ENCODE assay signal across 20 cellular contexts in genomic region chr1:33390550-33390949, GRCh38. TPM values are rescaled to one million over a fixed set of nuclear protein-coding genes. Genes with fewer than 3 reads are reported as not detected.
DNase-seq lines count a peak whose midpoint lies in the region; ATAC-seq and TF ChIP-seq lines count a peak whose summit lies in the region.
"Had no signal": no experiment of that assay in that cellular context is flagged by ENCODE, and none has a peak within 500 bp of the region (broad histone marks: within the 10 kb centered on the region; RNA-seq: fewer than 3 reads in every experiment).

No MANE protein-coding gene starts in this region.

- H3K9me3 Mint-ChIP-seq in HFFc6 (no peaks in the 10 kb centered on the region), chondrocyte (ENCODE audit: low read depth) (peaks cover 3% of the 10 kb centered on the region)
- H3K9me3 Mint-ChIP-seq in activated T-cell treated with anti-CD3 and anti-CD28 coated beads, Interleukin-2, amount 50 U/mL, for 4 hours = no peaks in the 10 kb centered on the region
- H3K9me3 Mint-ChIP-seq: IgD-negative memory B cell, memory B cell had no signal

- TF ChIP-seq POLR2A in suprapubic skin (IDR thresholded peaks at IDR 0.05) (no peak), Peyer's patch (IDR thresholded peaks at IDR 0.05) (no peak)

- H3K27me3 ChIP-seq in suprapubic skin = no peaks in the 10 kb centered on the region
- no peaks in the 10 kb centered on the region for H3K27me3 ChIP-seq in Peyer's patch
- H3K27me3 ChIP-seq: adrenal gland, heart left ventricle, vagina had no signal

- peaks cover 92% of the 10 kb centered on the region for H3K4me1 Mint-ChIP-seq in HFFc6 (ENCODE audit: low read depth)
- peaks cover 44% of the 10 kb centered on the region for H3K4me1 Mint-ChIP-seq in chondrocyte (ENCODE audit: low read depth)
- no peaks in the 10 kb centered on the region for H3K4me1 Mint-ChIP-seq in activated T-cell treated with anti-CD3 and anti-CD28 coated beads, Interleukin-2, amount 50 U/mL, for 4 hours (ENCODE audit: low read depth)
- H3K4me1 Mint-ChIP-seq: activated CD4-positive, alpha-beta T cell treated with anti-CD3 and anti-CD28 coated beads for 36 hours; activated CD8-positive, alpha-beta memory T cell treated with anti-CD3 and anti-CD28 coated beads, Interleukin-2, amount 10 ng/mL, durations not matched to agents 7 days and 5 days; memory B cell had no signal

- no peak for ATAC-seq in activated T-cell treated with anti-CD3 and anti-CD28 coated beads, Interleukin-2, amount 50 U/mL, for 4 hours
- ATAC-seq: activated CD4-positive, alpha-beta T cell treated with anti-CD3 and anti-CD28 coated beads for 36 hours; activated CD8-positive, alpha-beta memory T cell treated with anti-CD3 and anti-CD28 coated beads, Interleukin-2, amount 10 ng/mL, durations not matched to agents 7 days and 5 days; heart left ventricle had no signal

- WGBS in suprapubic skin = 83% methylated on average over 2 of the region's 2 CpGs

- H3K36me3 ChIP-seq in suprapubic skin (no peaks in the 10 kb centered on the region), Peyer's patch (no peaks in the 10 kb centered on the region)
- H3K36me3 ChIP-seq: adrenal gland, heart left ventricle, vagina had no signal

- H3K4me1 ChIP-seq in suprapubic skin (peaks cover 7% of the 10 kb centered on the region), Peyer's patch (peaks cover 0 to 12% (median 0%) of the 10 kb centered on the region in 4 donors)

- POLR2A ChIA-PET in AG04449 (lab: Yijun Ruan, JAX) = no interaction called here

- peaks cover 12% of the 10 kb centered on the region for H3K36me3 Mint-ChIP-seq in HFFc6 (ENCODE audit: low read depth)
- no peaks in the 10 kb centered on the region for H3K36me3 Mint-ChIP-seq in chondrocyte (ENCODE audit: low read depth)
- no peaks in the 10 kb centered on the region for H3K36me3 Mint-ChIP-seq in activated T-cell treated with anti-CD3 and anti-CD28 coated beads, Interleukin-2, amount 50 U/mL, for 4 hours (ENCODE audit: insufficient read depth)
- H3K36me3 Mint-ChIP-seq: activated CD8-positive, alpha-beta memory T cell treated with anti-CD3 and anti-CD28 coated beads, Interleukin-2, amount 10 ng/mL, durations not matched to agents 7 days and 5 days; IgD-negative memory B cell; memory B cell had no signal

- TF ChIP-seq EP300 in suprapubic skin (IDR thresholded peaks at IDR 0.05) = no peak

- H3K27ac ChIP-seq in suprapubic skin = no peak overlapping the region
- no peak overlapping the region for H3K27ac ChIP-seq in Peyer's patch

- no peak overlapping the region for H3K4me3 ChIP-seq in AG04449 (ENCODE audit: low read depth, low read length)
- H3K4me3 ChIP-seq in suprapubic skin = no peak overlapping the region
- H3K4me3 ChIP-seq in Peyer's patch = no peak overlapping the region
- H3K4me3 ChIP-seq: adrenal gland, heart left ventricle, vagina had no signal

- TF ChIP-seq CTCF in AG04449 (IDR thresholded peaks at IDR 0.05; ENCODE audit: insufficient read depth, low read length, missing control alignments) (no peak), HFFc6 (IDR thresholded peaks at IDR 0.05) (no peak), chondrocyte (IDR thresholded peaks at IDR 0.05) (no peak), suprapubic skin (IDR thresholded peaks at IDR 0.05) (no peak), Peyer's patch (IDR thresholded peaks at IDR 0.05) (no peak)

- peak overlapping the region; percentile 79 for H3K4me3 Mint-ChIP-seq in HFFc6
- no peak overlapping the region for H3K4me3 Mint-ChIP-seq in chondrocyte (ENCODE audit: unreplicated experiment)
- H3K4me3 Mint-ChIP-seq in activated T-cell treated with anti-CD3 and anti-CD28 coated beads, Interleukin-2, amount 50 U/mL, for 4 hours = no peak overlapping the region
- H3K4me3 Mint-ChIP-seq: activated CD4-positive, alpha-beta T cell treated with anti-CD3 and anti-CD28 coated beads for 36 hours; activated CD8-positive, alpha-beta memory T cell treated with anti-CD3 and anti-CD28 coated beads, Interleukin-2, amount 10 ng/mL, durations not matched to agents 7 days and 5 days; IgD-negative memory B cell; memory B cell had no signal

- no peaks in the 10 kb centered on the region for H3K9me3 ChIP-seq in suprapubic skin
- no peaks in the 10 kb centered on the region for H3K9me3 ChIP-seq in Peyer's patch
- H3K9me3 ChIP-seq: adrenal gland, heart left ventricle, vagina had no signal

- peaks cover 6% of the 10 kb centered on the region for H3K27me3 Mint-ChIP-seq in HFFc6 (ENCODE audit: insufficient read depth)
- no peaks in the 10 kb centered on the region for H3K27me3 Mint-ChIP-seq in chondrocyte (ENCODE audit: low read depth)
- peaks cover 2% of the 10 kb centered on the region for H3K27me3 Mint-ChIP-seq in activated T-cell treated with anti-CD3 and anti-CD28 coated beads, Interleukin-2, amount 50 U/mL, for 4 hours (ENCODE audit: low read depth)

- peak overlapping the region; percentile 93 for H3K27ac Mint-ChIP-seq in HFFc6
- H3K27ac Mint-ChIP-seq in chondrocyte (ENCODE audit: unreplicated experiment) = peak overlapping the region; percentile 37
- H3K27ac Mint-ChIP-seq: activated CD4-positive, alpha-beta T cell treated with anti-CD3 and anti-CD28 coated beads for 36 hours; activated CD8-positive, alpha-beta memory T cell treated with anti-CD3 and anti-CD28 coated beads, Interleukin-2, amount 10 ng/mL, durations not matched to agents 7 days and 5 days; IgD-negative memory B cell; memory B cell had no signal

- DNase-seq in AG04449 (ENCODE audit: low read depth, low spot score) = peak; percentile 91
- DNase-seq in HFFc6 = peak; percentile 79
- no peak for DNase-seq in chondrocyte (ENCODE audit: low spot score)
- DNase-seq in hepatic stellate cell (ENCODE audit: low spot score) = peak; percentile 68
- no peak for DNase-seq in mesenteric fat pad (ENCODE audit: low spot score)
- DNase-seq in suprapubic skin (ENCODE audit: low spot score in 2 of 2) = no peak
- DNase-seq in activated T-cell treated with anti-CD3 and anti-CD28 coated beads, Interleukin-2, amount 50 U/mL, for 4 hours = no peak
- no peak for DNase-seq in Peyer's patch
- DNase-seq: activated CD4-positive, alpha-beta T cell treated with anti-CD3 and anti-CD28 coated beads for 36 hours; activated CD8-positive, alpha-beta memory T cell treated with anti-CD3 and anti-CD28 coated beads, Interleukin-2, amount 10 ng/mL, durations not matched to agents 7 days and 5 days; COR-L47; heart left ventricle; NCI-H2081 treated with DMSO at 0.1 percent for 48 hours; NCI-H510A; stimulated activated CD4-positive, alpha-beta T cell treated with anti-CD3 and anti-CD28 coated beads, Interleukin-1b, Interleukin-23, amount 100 ng/mL, for 48 hours; T-helper 9 cell had no signal

- CTCF ChIA-PET in AG04449 (lab: Yijun Ruan, JAX) = interaction anchor here (0.8 to 4.0 kb wide), 4 partner anchors 11 to 95 kb away, joined by 3 to 17 read pairs (median 6); no protein-coding TSS in a partner anchor

RNA-seq across cellular contexts. Expression of gene PHC2, which starts 40.3 kb away (rescaled TPM):
- 100 to 1,000 TPM in 2 of 6 experiments, 10 to 100 TPM in 4; 86.5 to 105 (median 99.6) TPM for total RNA-seq in HFFc6 (2021; fragmentation: NEBNext Ultra II Directional; extraction: Animal tissue kit (Norgen Biotek cat#: 25700))
- total RNA-seq in chondrocyte (75.9 to 99.7 TPM (median 91.5 TPM) in 3 replicates), mesenteric fat pad (142 TPM), suprapubic skin (10 to 100 TPM; 77.8 to 81.3 (median 79.5) TPM), Peyer's patch (10 to 100 TPM; 50.3 to 71.1 (median 65.9) TPM)
- 10 to 100 TPM; 22.8 to 31.7 (median 30.5) TPM for total RNA-seq in activated T-cell treated with anti-CD3 and anti-CD28 coated beads, Interleukin-2, amount 50 U/mL, for 4 hours

Comparison
In these comparisons a context has a peak if more than half of its experiments do, and no peak if none do; other contexts are left out.
1. DNase-seq: peak in AG04449 (single experiment), HFFc6 (single experiment) and hepatic stellate cell (single experiment); none in chondrocyte (single experiment), mesenteric fat pad (single experiment), suprapubic skin (0 of 2), activated T-cell treated with anti-CD3 and anti-CD28 coated beads, Interleukin-2, amount 50 U/mL, for 4 hours (single experiment) and Peyer's patch (0 of 3).